2 cellular contexts compared by ENCODE assay signal in the genomic region with DNA sequence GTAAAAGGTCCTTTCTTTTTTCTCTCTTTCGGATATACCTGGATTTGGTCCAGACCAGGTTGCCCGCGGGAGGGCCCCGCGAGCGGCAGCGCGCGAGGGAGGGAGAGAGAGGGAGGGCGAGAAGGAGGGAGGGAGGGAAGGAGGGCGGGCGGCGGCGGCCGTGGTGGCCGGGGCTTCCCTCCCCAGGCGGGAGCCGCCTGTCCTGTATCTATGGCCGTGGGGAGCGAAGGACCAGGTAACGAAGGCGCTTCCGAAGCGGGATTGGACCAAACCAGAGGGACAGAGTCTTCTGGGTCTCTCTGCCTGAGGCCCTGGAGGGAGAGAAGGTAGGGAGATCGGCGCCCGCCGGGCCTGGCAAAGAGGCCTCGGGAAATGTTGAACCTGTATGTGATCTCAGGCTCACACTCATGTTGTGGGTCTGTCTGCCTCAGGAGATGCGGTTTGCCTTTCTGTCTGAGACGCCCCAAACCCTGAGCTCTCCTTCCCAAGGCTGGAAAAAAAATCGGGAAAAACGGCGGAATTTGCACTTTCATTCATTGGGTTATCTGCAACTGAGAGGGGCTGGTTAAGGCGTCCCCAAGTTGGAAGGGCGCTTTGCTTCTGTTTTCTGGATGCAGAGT.
TF ChIP-seq lines count a peak whose summit lies in the region.

No MANE protein-coding gene starts in this region.

TF ChIP-seq in SK-N-SH, 30 proteins besides CTCF, POLR2A, EP300 and RAD21:
- no peak for TF ChIP-seq RXRA (IDR thresholded peaks at IDR 0.05; ENCODE audit: borderline replicate concordance, low read depth)
- TF ChIP-seq ELF1 (IDR thresholded peaks at IDR 0.05), result no peak
- no peak for TF ChIP-seq CHD2 (IDR thresholded peaks at IDR 0.05; ENCODE audit: low read length, partially characterized antibody)
- TF ChIP-seq, protein P1, sequence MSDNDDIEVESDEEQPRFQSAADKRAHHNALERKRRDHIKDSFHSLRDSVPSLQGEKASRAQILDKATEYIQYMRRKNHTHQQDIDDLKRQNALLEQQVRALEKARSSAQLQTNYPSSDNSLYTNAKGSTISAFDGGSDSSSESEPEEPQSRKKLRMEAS (IDR thresholded peaks at IDR 0.05; ENCODE audit: low read depth), result no peak
- TF ChIP-seq, protein P2, sequence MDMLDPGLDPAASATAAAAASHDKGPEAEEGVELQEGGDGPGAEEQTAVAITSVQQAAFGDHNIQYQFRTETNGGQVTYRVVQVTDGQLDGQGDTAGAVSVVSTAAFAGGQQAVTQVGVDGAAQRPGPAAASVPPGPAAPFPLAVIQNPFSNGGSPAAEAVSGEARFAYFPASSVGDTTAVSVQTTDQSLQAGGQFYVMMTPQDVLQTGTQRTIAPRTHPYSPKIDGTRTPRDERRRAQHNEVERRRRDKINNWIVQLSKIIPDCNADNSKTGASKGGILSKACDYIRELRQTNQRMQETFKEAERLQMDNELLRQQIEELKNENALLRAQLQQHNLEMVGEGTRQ (IDR thresholded peaks at IDR 0.05; ENCODE audit: borderline replicate concordance, low read depth, low read length), result no peak
- no peak for TF ChIP-seq MXI1 (IDR thresholded peaks at IDR 0.05; ENCODE audit: low read depth, low read length)
- TF ChIP-seq, protein P3, sequence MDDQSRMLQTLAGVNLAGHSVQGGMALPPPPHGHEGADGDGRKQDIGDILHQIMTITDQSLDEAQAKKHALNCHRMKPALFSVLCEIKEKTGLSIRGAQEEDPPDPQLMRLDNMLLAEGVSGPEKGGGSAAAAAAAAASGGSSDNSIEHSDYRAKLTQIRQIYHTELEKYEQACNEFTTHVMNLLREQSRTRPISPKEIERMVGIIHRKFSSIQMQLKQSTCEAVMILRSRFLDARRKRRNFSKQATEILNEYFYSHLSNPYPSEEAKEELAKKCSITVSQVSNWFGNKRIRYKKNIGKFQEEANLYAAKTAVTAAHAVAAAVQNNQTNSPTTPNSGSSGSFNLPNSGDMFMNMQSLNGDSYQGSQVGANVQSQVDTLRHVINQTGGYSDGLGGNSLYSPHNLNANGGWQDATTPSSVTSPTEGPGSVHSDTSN (IDR thresholded peaks at IDR 0.05), result no peak
- no peak for TF ChIP-seq JUND (IDR thresholded peaks at IDR 0.05)
- no peak for TF ChIP-seq TAF1 (IDR thresholded peaks at IDR 0.05; ENCODE audit: borderline replicate concordance, low read depth, low read length)
- TF ChIP-seq, protein P4, sequence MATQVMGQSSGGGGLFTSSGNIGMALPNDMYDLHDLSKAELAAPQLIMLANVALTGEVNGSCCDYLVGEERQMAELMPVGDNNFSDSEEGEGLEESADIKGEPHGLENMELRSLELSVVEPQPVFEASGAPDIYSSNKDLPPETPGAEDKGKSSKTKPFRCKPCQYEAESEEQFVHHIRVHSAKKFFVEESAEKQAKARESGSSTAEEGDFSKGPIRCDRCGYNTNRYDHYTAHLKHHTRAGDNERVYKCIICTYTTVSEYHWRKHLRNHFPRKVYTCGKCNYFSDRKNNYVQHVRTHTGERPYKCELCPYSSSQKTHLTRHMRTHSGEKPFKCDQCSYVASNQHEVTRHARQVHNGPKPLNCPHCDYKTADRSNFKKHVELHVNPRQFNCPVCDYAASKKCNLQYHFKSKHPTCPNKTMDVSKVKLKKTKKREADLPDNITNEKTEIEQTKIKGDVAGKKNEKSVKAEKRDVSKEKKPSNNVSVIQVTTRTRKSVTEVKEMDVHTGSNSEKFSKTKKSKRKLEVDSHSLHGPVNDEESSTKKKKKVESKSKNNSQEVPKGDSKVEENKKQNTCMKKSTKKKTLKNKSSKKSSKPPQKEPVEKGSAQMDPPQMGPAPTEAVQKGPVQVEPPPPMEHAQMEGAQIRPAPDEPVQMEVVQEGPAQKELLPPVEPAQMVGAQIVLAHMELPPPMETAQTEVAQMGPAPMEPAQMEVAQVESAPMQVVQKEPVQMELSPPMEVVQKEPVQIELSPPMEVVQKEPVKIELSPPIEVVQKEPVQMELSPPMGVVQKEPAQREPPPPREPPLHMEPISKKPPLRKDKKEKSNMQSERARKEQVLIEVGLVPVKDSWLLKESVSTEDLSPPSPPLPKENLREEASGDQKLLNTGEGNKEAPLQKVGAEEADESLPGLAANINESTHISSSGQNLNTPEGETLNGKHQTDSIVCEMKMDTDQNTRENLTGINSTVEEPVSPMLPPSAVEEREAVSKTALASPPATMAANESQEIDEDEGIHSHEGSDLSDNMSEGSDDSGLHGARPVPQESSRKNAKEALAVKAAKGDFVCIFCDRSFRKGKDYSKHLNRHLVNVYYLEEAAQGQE (IDR thresholded peaks at IDR 0.05; ENCODE audit: low read depth, low read length), result no peak
TF ChIP-seq in SK-N-SH: peak in this region for 0.

TF ChIP-seq in SK-N-SH treated with all-trans-retinoic acid at 6 μM for 48 hours, 23 proteins besides CTCF, POLR2A, EP300 and RAD21:
- TF ChIP-seq PPARA (CRISPR knock-in tag; IDR thresholded peaks at IDR 0.05; ENCODE audit: borderline replicate concordance), result no peak
- TF ChIP-seq TOX (CRISPR knock-in tag; IDR thresholded peaks at IDR 0.05; ENCODE audit: borderline replicate concordance), result no peak
- no peak for TF ChIP-seq ZNF8 (CRISPR knock-in tag; IDR thresholded peaks at IDR 0.05)
- TF ChIP-seq, protein P5, sequence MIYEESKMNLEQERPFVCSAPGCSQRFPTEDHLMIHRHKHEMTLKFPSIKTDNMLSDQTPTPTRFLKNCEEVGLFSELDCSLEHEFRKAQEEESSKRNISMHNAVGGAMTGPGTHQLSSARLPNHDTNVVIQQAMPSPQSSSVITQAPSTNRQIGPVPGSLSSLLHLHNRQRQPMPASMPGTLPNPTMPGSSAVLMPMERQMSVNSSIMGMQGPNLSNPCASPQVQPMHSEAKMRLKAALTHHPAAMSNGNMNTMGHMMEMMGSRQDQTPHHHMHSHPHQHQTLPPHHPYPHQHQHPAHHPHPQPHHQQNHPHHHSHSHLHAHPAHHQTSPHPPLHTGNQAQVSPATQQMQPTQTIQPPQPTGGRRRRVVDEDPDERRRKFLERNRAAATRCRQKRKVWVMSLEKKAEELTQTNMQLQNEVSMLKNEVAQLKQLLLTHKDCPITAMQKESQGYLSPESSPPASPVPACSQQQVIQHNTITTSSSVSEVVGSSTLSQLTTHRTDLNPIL (CRISPR knock-in tag; IDR thresholded peaks at IDR 0.05; ENCODE audit: low read depth), result no peak
- TF ChIP-seq, protein P6, sequence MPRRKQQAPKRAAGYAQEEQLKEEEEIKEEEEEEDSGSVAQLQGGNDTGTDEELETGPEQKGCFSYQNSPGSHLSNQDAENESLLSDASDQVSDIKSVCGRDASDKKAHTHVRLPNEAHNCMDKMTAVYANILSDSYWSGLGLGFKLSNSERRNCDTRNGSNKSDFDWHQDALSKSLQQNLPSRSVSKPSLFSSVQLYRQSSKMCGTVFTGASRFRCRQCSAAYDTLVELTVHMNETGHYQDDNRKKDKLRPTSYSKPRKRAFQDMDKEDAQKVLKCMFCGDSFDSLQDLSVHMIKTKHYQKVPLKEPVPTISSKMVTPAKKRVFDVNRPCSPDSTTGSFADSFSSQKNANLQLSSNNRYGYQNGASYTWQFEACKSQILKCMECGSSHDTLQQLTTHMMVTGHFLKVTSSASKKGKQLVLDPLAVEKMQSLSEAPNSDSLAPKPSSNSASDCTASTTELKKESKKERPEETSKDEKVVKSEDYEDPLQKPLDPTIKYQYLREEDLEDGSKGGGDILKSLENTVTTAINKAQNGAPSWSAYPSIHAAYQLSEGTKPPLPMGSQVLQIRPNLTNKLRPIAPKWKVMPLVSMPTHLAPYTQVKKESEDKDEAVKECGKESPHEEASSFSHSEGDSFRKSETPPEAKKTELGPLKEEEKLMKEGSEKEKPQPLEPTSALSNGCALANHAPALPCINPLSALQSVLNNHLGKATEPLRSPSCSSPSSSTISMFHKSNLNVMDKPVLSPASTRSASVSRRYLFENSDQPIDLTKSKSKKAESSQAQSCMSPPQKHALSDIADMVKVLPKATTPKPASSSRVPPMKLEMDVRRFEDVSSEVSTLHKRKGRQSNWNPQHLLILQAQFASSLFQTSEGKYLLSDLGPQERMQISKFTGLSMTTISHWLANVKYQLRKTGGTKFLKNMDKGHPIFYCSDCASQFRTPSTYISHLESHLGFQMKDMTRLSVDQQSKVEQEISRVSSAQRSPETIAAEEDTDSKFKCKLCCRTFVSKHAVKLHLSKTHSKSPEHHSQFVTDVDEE (CRISPR knock-in tag; IDR thresholded peaks at IDR 0.05), result no peak
- no peak for TF ChIP-seq ISL1 (CRISPR knock-in tag; IDR thresholded peaks at IDR 0.05)
- no peak for TF ChIP-seq BACH2 (CRISPR knock-in tag; IDR thresholded peaks at IDR 0.05; ENCODE audit: borderline replicate concordance)
- no peak for TF ChIP-seq ZFP3 (CRISPR knock-in tag; IDR thresholded peaks at IDR 0.05)
- TF ChIP-seq RARB (CRISPR knock-in tag; IDR thresholded peaks at IDR 0.05), result no peak
- TF ChIP-seq SNAI2 (CRISPR knock-in tag; IDR thresholded peaks at IDR 0.05), result no peak
- no peak for TF ChIP-seq ZFP30 (CRISPR knock-in tag; IDR thresholded peaks at IDR 0.05)
